18 cellular contexts compared by ENCODE assay signal in genomic region chrX:113399501-113400192, GRCh38.
DNase-seq lines count a peak whose midpoint lies in the region; ATAC-seq and TF ChIP-seq lines count a peak whose summit lies in the region.
"Had no signal": no experiment of that assay in that cellular context is flagged by ENCODE, and none has a peak within 500 bp of the region (broad histone marks: within the 10 kb centered on the region; RNA-seq: fewer than 3 reads in every experiment).

No MANE protein-coding gene starts in this region.

- DNase-seq in Panc1 (ENCODE audit: low read depth, low spot score) (peak; percentile 24), fibroblast of the aortic adventitia (ENCODE audit: low read depth) (peak; percentile 31), retinal pigment epithelial cell (ENCODE audit: low read depth) (peak; percentile 8), SW480 (ENCODE audit: low spot score) (no peak), DMS153 (lab: John Stamatoyannopoulos, UW) (no peak), COR-L47 (lab: John Stamatoyannopoulos, UW) (no peak)
- DNase-seq: activated CD4-positive, alpha-beta T cell treated with anti-CD3 and anti-CD28 coated beads for 4 hours; activated naive CD4-positive, alpha-beta T cell treated with anti-CD3 and anti-CD28 coated beads for 36 hours; CD4-positive, alpha-beta T cell; GDM1; IMR-90; NCI-H1048; NK-92 treated with Interleukin-12 subunit alpha and Interleukin-12 subunit beta, amount 100 ng/mL, for 24 hours; pancreas; SHP77; stomach; T-helper 9 cell had no signal

- BruUV-seq in Panc1 (replicated peaks; lab: Mats Ljungman, UMichigan): no TSS peak

- POLR2A ChIA-PET in Panc1 (lab: Charles Lee): no interaction called here

- peak overlapping the region; percentile 23; the same call in 1 of the 2 replicates for H3K27ac ChIP-seq in Panc1 (ENCODE audit: low read length)
- H3K27ac ChIP-seq: pancreas, stomach had no signal

- H3K4me1 ChIP-seq in ES-I3 (ENCODE audit: insufficient read depth, low read length) (peaks cover 16% of the 10 kb centered on the region), Panc1 (ENCODE audit: control insufficient read depth, insufficient read depth, low read length) (no peaks in the 10 kb centered on the region)
- H3K4me1 ChIP-seq: pancreas, stomach had no signal

- H3K9ac ChIP-seq in ES-I3 (ENCODE audit: low read depth, low read length): peak overlapping the region; percentile 21; the same call in 1 of the 2 replicates

- intact Hi-C loops in Panc1 (cut with micrococcal nuclease; ENCODE audit: unreplicated experiment): no loop called here

- ATAC-seq in Panc1: peak; percentile 75
- ATAC-seq: pancreas had no signal

- no peaks in the 10 kb centered on the region for H3K27me3 ChIP-seq in Panc1 (ENCODE audit: control insufficient read depth, insufficient read depth, low read length)
- H3K27me3 ChIP-seq: pancreas, stomach had no signal

- H3K4me3 ChIP-seq in Panc1 (ENCODE audit: low read depth in 2 of 2, low read length in 2 of 2) (no peak overlapping the region), fibroblast of the aortic adventitia (ENCODE audit: low read depth, low read length) (no peak overlapping the region), retinal pigment epithelial cell (ENCODE audit: low read length) (no peak overlapping the region)
- H3K4me3 ChIP-seq: pancreas, stomach had no signal

- in situ Hi-C loops in Panc1 (cut with HindIII; ENCODE audit: low pct_unique_long_range_greater_than_20kb, low sequenced_read_pairs): no loop called here

- H3K9me3 ChIP-seq in ES-I3 (ENCODE audit: control insufficient read depth, insufficient read depth, low read length) (peaks cover 38% of the 10 kb centered on the region), Panc1 (ENCODE audit: control insufficient read depth, insufficient read depth, low read depth, low read length) (no peaks in the 10 kb centered on the region)
- H3K9me3 ChIP-seq: pancreas, stomach had no signal

- CTCF ChIA-PET in Panc1 (lab: Charles Lee): no interaction called here

- TF ChIP-seq CTCF in Panc1 (IDR thresholded peaks at IDR 0.05) (no peak), fibroblast of the aortic adventitia (IDR thresholded peaks at IDR 0.05; ENCODE audit: insufficient read depth, low read length) (no peak), retinal pigment epithelial cell (conservative IDR thresholded peaks at IDR 0.05; ENCODE audit: low read depth, low read length) (no peak)

- H3K36me3 ChIP-seq in ES-I3 (ENCODE audit: insufficient read depth, low read length) (0 out of 2 replicates have a peak, but pooled peaks cover 7% of the 10 kb centered on the region), Panc1 (ENCODE audit: control insufficient read depth, insufficient read depth, low read length) (no peaks in the 10 kb centered on the region)
- H3K36me3 ChIP-seq: pancreas, stomach had no signal

Comparison
In these comparisons a context has a peak if more than half of its experiments do, and no peak if none do; other contexts are left out.
1. DNase-seq: peak in Panc1 (single experiment), fibroblast of the aortic adventitia (single experiment) and retinal pigment epithelial cell (single experiment); none in SW480 (single experiment), DMS153 (single experiment) and COR-L47 (single experiment).